29 cellular contexts compared by ENCODE assay signal in genomic region chr15:48451736-48452135, GRCh38.
"Had no signal": no experiment of that assay in that cellular context is flagged by ENCODE, and none has a peak within 500 bp of the region (broad histone marks: within the 10 kb centered on the region; RNA-seq: fewer than 3 reads in every experiment).

No MANE protein-coding gene starts in this region.

- H3K36me3 Mint-ChIP-seq: activated CD4-positive, alpha-beta memory T cell treated with anti-CD3 and anti-CD28 coated beads for 36 hours; activated naive CD4-positive, alpha-beta T cell treated with anti-CD3 and anti-CD28 coated beads, Interleukin-2, amount 50 U/mL, for 72 hours; naive B cell had no signal

- H3K9me3 ChIP-seq: body of pancreas, colonic mucosa, right lobe of liver, thoracic aorta had no signal

- H3K4me1 Mint-ChIP-seq: activated CD4-positive, alpha-beta T cell treated with anti-CD3 and anti-CD28 coated beads, Interleukin-2, amount 10 ng/mL, durations not matched to agents 24 days and 14 days; mesothelial cell of epicardium; naive B cell; neural progenitor cell; T-helper 17 cell had no signal

- H3K4me3 ChIP-seq: body of pancreas, colonic mucosa, neural progenitor cell, right lobe of liver, thoracic aorta had no signal

- H3K27ac ChIP-seq: body of pancreas, colonic mucosa, foreskin keratinocyte, neural progenitor cell, right lobe of liver, thoracic aorta, WERI-Rb-1 had no signal

- H2AFZ ChIP-seq: neural progenitor cell had no signal

- H3K27me3 Mint-ChIP-seq: activated CD4-positive, alpha-beta T cell treated with anti-CD3 and anti-CD28 coated beads, Interleukin-2, amount 10 ng/mL, durations not matched to agents 24 days and 14 days; naive B cell had no signal

- H3K9ac ChIP-seq: neural progenitor cell had no signal

- H3K4me3 Mint-ChIP-seq: activated CD4-positive, alpha-beta memory T cell treated with anti-CD3 and anti-CD28 coated beads for 36 hours; activated CD4-positive, alpha-beta T cell treated with anti-CD3 and anti-CD28 coated beads, Interleukin-2, amount 10 ng/mL, durations not matched to agents 24 days and 14 days; activated T-cell treated with anti-CD3 and anti-CD28 coated beads, Interleukin-2, amount 50 U/mL, for 4 hours; mesothelial cell of epicardium; naive B cell; neural progenitor cell; T-helper 17 cell had no signal

- H3K9me3 Mint-ChIP-seq: activated CD4-positive, alpha-beta memory T cell treated with anti-CD3 and anti-CD28 coated beads for 36 hours; activated CD4-positive, alpha-beta T cell treated with anti-CD3 and anti-CD28 coated beads, Interleukin-2, amount 10 ng/mL, durations not matched to agents 24 days and 14 days; activated naive CD4-positive, alpha-beta T cell treated with anti-CD3 and anti-CD28 coated beads, Interleukin-2, amount 50 U/mL, for 72 hours; activated T-cell treated with anti-CD3 and anti-CD28 coated beads, Interleukin-2, amount 50 U/mL, for 4 hours; activated T-helper 2 cell treated with anti-CD3 and anti-CD28 coated beads, Interferon-gamma antibody, Interleukin-2, Interleukin-4, amounts not matched to agents 10 μg/mL and 5 μg/mL and 100 μg/mL, durations not matched to agents 14 hours and 24 hours and 36 hours; mesothelial cell of epicardium; naive B cell; neural progenitor cell had no signal

- H3K4me2 ChIP-seq: neural progenitor cell had no signal

- FAIRE-seq: islet of Langerhans, urothelium cell line had no signal

- H3K36me3 ChIP-seq: colonic mucosa, right lobe of liver, WERI-Rb-1 had no signal

- H3K4me1 ChIP-seq: body of pancreas, colonic mucosa, neural progenitor cell, right lobe of liver had no signal

- ATAC-seq: activated CD4-positive, CD25-positive, alpha-beta regulatory T cell treated with anti-CD3 and anti-CD28 coated beads, Interleukin-2, amount 50 U/mL, for 24 hours; activated naive CD4-positive, alpha-beta T cell treated with anti-CD3 and anti-CD28 coated beads, Interleukin-2, amount 50 U/mL, for 72 hours; activated T-cell treated with anti-CD3 and anti-CD28 coated beads, Interleukin-2, amount 50 U/mL, for 4 hours; body of pancreas; esophagus mucosa; foreskin keratinocyte; left ventricle myocardium superior; SK-N-SH treated with all-trans-retinoic acid at 6 μM for 48 hours; stimulated activated naive CD8-positive, alpha-beta T cell treated with anti-CD3 and anti-CD28 coated beads, Interleukin-15, Interleukin-2, amounts not matched to agents 100 U/mL and 50 U/mL, for 24 hours; T-helper 17 cell had no signal

- H3K27ac Mint-ChIP-seq: activated CD4-positive, alpha-beta memory T cell treated with anti-CD3 and anti-CD28 coated beads for 36 hours; activated CD4-positive, alpha-beta T cell treated with anti-CD3 and anti-CD28 coated beads, Interleukin-2, amount 10 ng/mL, durations not matched to agents 24 days and 14 days; activated naive CD4-positive, alpha-beta T cell treated with anti-CD3 and anti-CD28 coated beads, Interleukin-2, amount 50 U/mL, for 72 hours; activated T-helper 2 cell treated with anti-CD3 and anti-CD28 coated beads, Interferon-gamma antibody, Interleukin-2, Interleukin-4, amounts not matched to agents 10 μg/mL and 5 μg/mL and 100 μg/mL, durations not matched to agents 14 hours and 24 hours and 36 hours; mesothelial cell of epicardium; naive B cell; neural progenitor cell; T-helper 17 cell had no signal

- H3K27me3 ChIP-seq: body of pancreas, colonic mucosa, foreskin keratinocyte, neural progenitor cell, right lobe of liver had no signal

- DNase-seq: activated CD4-positive, alpha-beta memory T cell treated with anti-CD3 and anti-CD28 coated beads for 36 hours; activated CD4-positive, alpha-beta T cell treated with anti-CD3 and anti-CD28 coated beads, Interleukin-2, amount 10 ng/mL, durations not matched to agents 24 days and 14 days; activated T-cell treated with anti-CD3 and anti-CD28 coated beads, Interleukin-2, amount 50 U/mL, for 4 hours; anterior cingulate cortex; body of pancreas; colonic mucosa; foreskin keratinocyte; left ventricle myocardium superior; mammary epithelial cell; naive B cell; occipital lobe; right lobe of liver; stimulated activated CD4-positive, alpha-beta T cell treated with anti-CD3 and anti-CD28 coated beads, Interleukin-12 subunit alpha, Interleukin-12 subunit beta, amount 100 ng/mL, for 4 hours; stimulated activated CD4-positive, alpha-beta T cell treated with anti-CD3 and anti-CD28 coated beads, Interleukin-4, amount 100 ng/mL, for 1 hour; stimulated activated naive CD8-positive, alpha-beta T cell treated with anti-CD3 and anti-CD28 coated beads, Interleukin-15, Interleukin-2, amounts not matched to agents 100 U/mL and 50 U/mL, for 24 hours; T-helper 17 cell; T1000; trophoblast cell; WERI-Rb-1 had no signal
